Comparison of ENCODE assay signal across 29 cellular contexts in the genomic region with DNA sequence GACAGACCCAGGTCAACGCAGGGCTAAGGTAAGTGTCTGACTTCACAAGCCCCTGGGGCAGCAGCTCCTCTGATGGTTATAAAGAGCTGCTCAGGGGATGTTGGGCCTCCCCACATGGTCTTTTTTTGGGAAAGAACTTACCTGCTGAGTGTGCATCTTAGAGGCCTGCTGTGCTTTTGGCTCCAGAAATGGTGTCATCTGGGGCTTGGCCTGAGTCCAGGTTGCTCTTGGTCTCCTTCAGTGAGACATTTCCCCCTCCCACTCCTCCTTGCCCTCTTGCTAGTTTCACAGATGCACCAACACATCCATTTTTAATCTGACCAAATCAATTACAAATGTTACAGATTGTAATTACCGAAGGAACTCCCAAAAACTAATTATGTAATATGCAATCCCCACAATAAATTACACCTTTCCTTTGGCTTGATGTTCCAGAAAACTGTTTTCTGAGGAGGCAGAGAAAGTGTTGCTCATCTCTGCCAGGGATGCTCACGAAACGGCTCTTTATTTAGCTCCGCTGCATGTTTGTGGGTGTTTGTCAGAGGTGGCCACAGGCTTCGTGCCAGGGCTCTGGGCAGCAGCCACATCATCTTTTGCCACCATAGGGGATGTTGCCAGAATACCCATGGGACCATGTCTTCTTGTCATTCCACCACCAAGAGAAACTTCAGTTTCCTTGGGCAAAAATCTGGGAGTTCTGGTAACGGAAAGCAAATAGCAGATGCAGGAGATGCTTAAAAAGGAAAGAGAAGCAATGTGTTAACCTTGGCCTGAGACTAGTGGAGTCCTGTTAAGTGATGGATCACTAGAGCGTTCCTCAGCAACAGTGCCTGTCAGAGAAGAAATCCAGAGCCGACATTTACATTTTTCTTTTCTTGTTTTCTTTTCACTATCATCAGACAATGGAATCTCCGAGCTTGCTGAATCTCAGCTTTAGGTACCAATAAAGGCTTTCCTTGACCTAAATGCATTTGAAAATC.
A peak's percentile ranks its signal among the peaks of the same experiment; 100 is the strongest.
DNase-seq lines count a peak whose midpoint lies in the region; ATAC-seq, FAIRE-seq and TF ChIP-seq lines count a peak whose summit lies in the region.
"Had no signal": no experiment of that assay in that cellular context is flagged by ENCODE, and none has a peak within 500 bp of the region (broad histone marks: within the 10 kb centered on the region; RNA-seq: fewer than 3 reads in every experiment).

No MANE protein-coding gene starts in this region.

- DNase-seq in SK-N-SH (no peak), astrocyte (ENCODE audit: low read depth) (no peak), right cardiac atrium (peak in 2 of 3 donors; percentile 18 to 63), superior temporal gyrus (ENCODE audit: extremely low spot score) (peak; percentile 63), GM10248 (ENCODE audit: extremely low spot score) (no peak), upper lobe of right lung (no peak)
- DNase-seq: activated CD4-positive, alpha-beta T cell treated with anti-CD3 and anti-CD28 coated beads, Interleukin-2, amount 50 U/mL, for 1 hour; activated naive CD4-positive, alpha-beta T cell; activated T-cell treated with anti-CD3 and anti-CD28 coated beads, Interleukin-2, amount 50 U/mL, for 72 hours; AML-193; brain microvascular endothelial cell; CD8-positive, alpha-beta memory T cell; effector CD8-positive, alpha-beta T cell; glutamatergic neuron; kidney glomerular epithelial cell; NCI-H1105; NCI-H2081; sigmoid colon; stimulated activated CD4-positive, alpha-beta T cell treated with anti-CD3 and anti-CD28 coated beads, Interleukin-4, amount 100 ng/mL, for 4 hours; SW 1271; T-helper 9 cell; testis had no signal

- TF ChIP-seq RAD21 in SK-N-SH (IDR thresholded peaks at IDR 0.05; ENCODE audit: low read length): no peak

- H3K79me2 ChIP-seq in SK-N-SH (ENCODE audit: insufficient read depth): no peaks in the 10 kb centered on the region
- no peaks in the 10 kb centered on the region for H3K79me2 ChIP-seq in astrocyte (ENCODE audit: insufficient read depth, low read length)

- intact Hi-C loops in right cardiac atrium (cut with DNase I): no loop called here
- intact Hi-C loops in upper lobe of right lung (cut with DNase I): no loop called here

- H3K9me2 ChIP-seq in SK-N-SH: no peaks in the 10 kb centered on the region

- no peak for FAIRE-seq in astrocyte (lab: Jason Lieb, UNC)

- no peaks in the 10 kb centered on the region for H3K27me3 ChIP-seq in SK-N-SH (ENCODE audit: insufficient read depth)
- no peaks in the 10 kb centered on the region for H3K27me3 ChIP-seq in astrocyte (ENCODE audit: insufficient read depth, low read length)
- H3K27me3 ChIP-seq in right cardiac atrium (ENCODE audit: control insufficient read depth, insufficient read depth): no peaks in the 10 kb centered on the region
- H3K27me3 ChIP-seq in upper lobe of right lung: no peaks in the 10 kb centered on the region
- H3K27me3 ChIP-seq: brain microvascular endothelial cell, sigmoid colon, testis had no signal

- no peak for ATAC-seq in SK-N-SH treated with all-trans-retinoic acid at 6 μM for 48 hours
- peak; percentile 56 to 71 for ATAC-seq in right cardiac atrium
- ATAC-seq in upper lobe of right lung: no peak
- no peak for ATAC-seq in GM19035 (IDR thresholded peaks at IDR 0.05; ENCODE audit: unreplicated experiment)
- ATAC-seq: activated T-cell treated with anti-CD3 and anti-CD28 coated beads, Interleukin-2, amount 50 U/mL, for 72 hours had no signal

- H4K20me1 ChIP-seq in SK-N-SH (ENCODE audit: insufficient read depth) (no peaks in the 10 kb centered on the region), astrocyte (ENCODE audit: insufficient read depth, low read length) (no peaks in the 10 kb centered on the region)

- H3K9ac ChIP-seq in SK-N-SH (no peak overlapping the region), astrocyte (ENCODE audit: low read length) (no peak overlapping the region)

- no peaks in the 10 kb centered on the region for H3K4me1 Mint-ChIP-seq in astrocyte (ENCODE audit: low read depth, unreplicated experiment)
- H3K4me1 Mint-ChIP-seq: CD8-positive, alpha-beta memory T cell; neural crest cell; stimulated activated memory B cell treated with anti-CD40 and anti-IgM and Interleukin-4, amounts not matched to agents 10 μg/mL and 1 μg/mL and 100 μg/mL, for 72 hours had no signal

- H3K4me3 Mint-ChIP-seq in astrocyte (ENCODE audit: unreplicated experiment): no peak overlapping the region
- H3K4me3 Mint-ChIP-seq: activated T-cell treated with anti-CD3 and anti-CD28 coated beads, Interleukin-2, amount 50 U/mL, for 72 hours; CD8-positive, alpha-beta memory T cell; IgD-negative memory B cell; neural crest cell; stimulated activated memory B cell treated with anti-CD40 and anti-IgM and Interleukin-4, amounts not matched to agents 10 μg/mL and 1 μg/mL and 100 μg/mL, for 72 hours; WTC11 had no signal

- no peaks in the 10 kb centered on the region for H3K36me3 ChIP-seq in SK-N-SH (replicated peaks in 1 of 2; ENCODE audit: control insufficient read depth in 1 of 2, insufficient read depth in 2 of 2, low read length in 1 of 2)
- H3K36me3 ChIP-seq in astrocyte (ENCODE audit: insufficient read depth, low read length): no peaks in the 10 kb centered on the region
- no peaks in the 10 kb centered on the region for H3K36me3 ChIP-seq in upper lobe of right lung
- H3K36me3 ChIP-seq: brain microvascular endothelial cell, sigmoid colon had no signal

- H3K27ac Mint-ChIP-seq in astrocyte (ENCODE audit: unreplicated experiment): no peak overlapping the region
- H3K27ac Mint-ChIP-seq: activated T-cell treated with anti-CD3 and anti-CD28 coated beads, Interleukin-2, amount 50 U/mL, for 72 hours; IgD-negative memory B cell; stimulated activated memory B cell treated with anti-CD40 and anti-IgM and Interleukin-4, amounts not matched to agents 10 μg/mL and 1 μg/mL and 100 μg/mL, for 72 hours; WTC11 had no signal

- TF ChIP-seq CTCF in SK-N-SH (IDR thresholded peaks at IDR 0.05) (no peak), astrocyte (IDR thresholded peaks at IDR 0.05; ENCODE audit: insufficient read depth, low read depth, low read length) (no peak), GM10248 (IDR thresholded peaks at IDR 0.05; ENCODE audit: control extremely low read depth, extremely low read depth, low read depth, missing control alignments) (no peak), upper lobe of right lung (IDR thresholded peaks at IDR 0.05) (no peak)

- peaks cover 2% of the 10 kb centered on the region for H3K36me3 Mint-ChIP-seq in astrocyte (ENCODE audit: low read depth, unreplicated experiment)
- H3K36me3 Mint-ChIP-seq: CD8-positive, alpha-beta memory T cell; IgD-negative memory B cell; stimulated activated memory B cell treated with anti-CD40 and anti-IgM and Interleukin-4, amounts not matched to agents 10 μg/mL and 1 μg/mL and 100 μg/mL, for 72 hours; WTC11 had no signal

- POLR2A ChIA-PET in SK-N-SH (lab: Yijun Ruan, JAX) (no interaction called here), GM10248 (lab: Yijun Ruan, JAX) (no interaction called here)

- H2AFZ ChIP-seq in SK-N-SH (ENCODE audit: low read depth): no peak overlapping the region
- no peak overlapping the region for H2AFZ ChIP-seq in astrocyte (ENCODE audit: low read depth, low read length)

- H3K9me3 ChIP-seq in SK-N-SH (no peaks in the 10 kb centered on the region), astrocyte (ENCODE audit: insufficient read depth, low read depth, low read length) (no peaks in the 10 kb centered on the region), right cardiac atrium (ENCODE audit: control insufficient read depth, low read length) (no peaks in the 10 kb centered on the region), upper lobe of right lung (no peaks in the 10 kb centered on the region)
- H3K9me3 ChIP-seq: sigmoid colon, testis had no signal

- 0 out of 4 replicates have a peak, but pooled peaks of 1 of the 2 experiments have one; percentile 16 for TF ChIP-seq EP300 in SK-N-SH (IDR thresholded peaks at IDR 0.05; ENCODE audit: borderline replicate concordance in 1 of 2, low read depth in 1 of 2, low read length in 1 of 2)

- no peaks in the 10 kb centered on the region for H3K9me3 Mint-ChIP-seq in astrocyte (ENCODE audit: unreplicated experiment)
- H3K9me3 Mint-ChIP-seq: activated T-cell treated with anti-CD3 and anti-CD28 coated beads, Interleukin-2, amount 50 U/mL, for 72 hours; neural crest cell had no signal

- CTCF ChIA-PET in SK-N-SH (lab: Yijun Ruan, JAX): no interaction called here
- CTCF ChIA-PET in GM10248 (lab: Yijun Ruan, JAX): no interaction called here

- peaks cover 4% of the 10 kb centered on the region for H3K27me3 Mint-ChIP-seq in astrocyte (ENCODE audit: low read depth, unreplicated experiment)
- H3K27me3 Mint-ChIP-seq: IgD-negative memory B cell; stimulated activated memory B cell treated with anti-CD40 and anti-IgM and Interleukin-4, amounts not matched to agents 10 μg/mL and 1 μg/mL and 100 μg/mL, for 72 hours had no signal

- H3F3A ChIP-seq in SK-N-SH (replicated peaks; ENCODE audit: insufficient read depth): no peaks in the 10 kb centered on the region

- 44% methylated on average over 10 of the region's 10 CpGs for WGBS in SK-N-SH (ENCODE audit: low lambda C conversion rate)
- 62% methylated on average over 10 of the region's 10 CpGs for WGBS in right cardiac atrium

- H3K4me2 ChIP-seq in SK-N-SH: peak overlapping the region; percentile 42; the same call in 1 of the 2 replicates
- peak overlapping the region; percentile 30 for H3K4me2 ChIP-seq in astrocyte (ENCODE audit: low read length)

- H3K27ac ChIP-seq in SK-N-SH (ENCODE audit: low read depth in 2 of 2, low read length in 1 of 2) (no peak overlapping the region), astrocyte (ENCODE audit: low read depth, low read length) (no peak overlapping the region), right cardiac atrium (ENCODE audit: low read length) (peak overlapping the region; percentile 67), upper lobe of right lung (no peak overlapping the region)
- H3K27ac ChIP-seq: brain microvascular endothelial cell, epithelial cell of prostate, testis had no signal

- H3K4me1 ChIP-seq in SK-N-SH (ENCODE audit: control insufficient read depth in 1 of 2, insufficient read depth in 2 of 2, low read depth in 1 of 2, low read length in 1 of 2): peaks cover 0 to 7% of the 10 kb centered on the region in 2 experiments; a peak in 1 of 4 replicates
- peaks cover 5% of the 10 kb centered on the region for H3K4me1 ChIP-seq in astrocyte (ENCODE audit: insufficient read depth, low read length)
- peaks cover 7% of the 10 kb centered on the region for H3K4me1 ChIP-seq in right cardiac atrium (ENCODE audit: control insufficient read depth, insufficient read depth, low read length)
- H3K4me1 ChIP-seq in upper lobe of right lung: no peaks in the 10 kb centered on the region
- H3K4me1 ChIP-seq: testis had no signal

- H3K4me3 ChIP-seq in SK-N-SH (ENCODE audit: low read depth in 2 of 2, low read length in 1 of 2) (no peak overlapping the region), astrocyte (ENCODE audit: insufficient read depth, low read depth, low read length) (no peak overlapping the region), right cardiac atrium (ENCODE audit: low read length) (no peak overlapping the region), upper lobe of right lung (no peak overlapping the region)
- H3K4me3 ChIP-seq: sigmoid colon, testis had no signal

TF ChIP-seq in SK-N-SH, 30 proteins besides CTCF, POLR2A, EP300 and RAD21 (continues in another document):
- no peak for TF ChIP-seq TAF1 (IDR thresholded peaks at IDR 0.05; ENCODE audit: borderline replicate concordance, low read depth, low read length)

Comparison
In these comparisons a context has a peak if more than half of its experiments do, and no peak if none do; other contexts are left out.
1. DNase-seq: peak in right cardiac atrium (2 of 3) and superior temporal gyrus (single experiment); none in SK-N-SH (single experiment), astrocyte (single experiment), GM10248 (single experiment) and upper lobe of right lung (single experiment).
2. ATAC-seq: peak in right cardiac atrium (2 of 2); none in SK-N-SH treated with all-trans-retinoic acid at 6 μM for 48 hours (single experiment), upper lobe of right lung (single experiment) and GM19035 (single experiment).